Comparison of ENCODE assay signal across 1 cellular context in genomic region chr5:175796536-175797499, GRCh38.
TF ChIP-seq lines count a peak whose summit lies in the region.

No MANE protein-coding gene starts in this region.

TF ChIP-seq in GM23338, 12 proteins besides CTCF, POLR2A, EP300 and RAD21 (continued from another document):
- TF ChIP-seq ZNF462 (CRISPR knock-in tag; IDR thresholded peaks at IDR 0.05) (no peak), EZH2 (IDR thresholded peaks at IDR 0.05; ENCODE audit: low read depth, unreplicated experiment) (no peak), CREB1 (CRISPR knock-in tag; IDR thresholded peaks at IDR 0.05; ENCODE audit: low read depth) (peak; percentile 47), POLR2AphosphoS5 (IDR thresholded peaks at IDR 0.05; ENCODE audit: low read depth) (no peak)
